Comparison of ENCODE assay signal across 2 cellular contexts in the genomic region with DNA sequence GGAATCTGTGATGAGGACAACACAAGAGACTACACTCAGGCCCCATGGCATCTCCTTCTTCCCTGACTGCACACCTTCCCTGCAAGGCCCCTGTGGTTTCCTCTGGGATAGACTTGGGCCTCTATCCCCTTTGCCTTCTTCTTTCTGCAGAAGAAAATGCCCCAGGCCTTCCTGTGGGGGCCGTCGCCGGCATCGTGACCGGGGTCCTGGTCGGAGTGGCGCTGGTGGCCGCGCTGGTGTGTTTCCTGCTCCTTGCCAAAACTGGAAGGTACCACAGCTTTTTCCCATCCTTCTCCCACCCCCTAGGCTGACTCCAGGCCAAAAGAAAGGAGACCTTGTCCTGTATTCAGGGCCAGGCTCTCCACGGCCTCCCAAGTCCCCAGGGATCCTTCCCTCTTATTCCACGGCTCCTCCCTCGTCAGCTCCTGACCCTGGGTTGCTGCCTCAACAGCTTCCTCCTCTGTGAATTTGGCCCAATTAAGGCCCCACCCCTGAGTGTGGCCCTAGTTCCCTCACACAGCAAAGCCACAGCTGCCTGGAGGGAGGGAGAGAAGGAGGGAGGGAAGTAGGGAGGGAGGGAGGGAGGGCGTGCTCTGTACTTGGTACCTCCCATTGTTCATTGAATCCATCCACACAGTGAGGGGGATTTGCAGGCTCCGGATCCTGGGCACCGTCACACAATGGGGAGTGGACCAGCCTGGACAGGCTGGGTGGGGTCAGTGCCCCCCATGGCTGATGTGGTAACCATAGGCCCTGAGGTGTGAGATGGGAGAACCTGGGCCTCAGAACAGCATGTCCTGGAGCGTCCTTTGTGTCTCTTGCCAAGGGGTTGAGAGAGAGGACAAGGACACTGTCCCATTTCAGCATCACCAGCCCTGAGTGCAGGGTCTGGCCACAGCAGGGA.
TF ChIP-seq lines count a peak whose summit lies in the region.

No MANE protein-coding gene starts in this region.

TF ChIP-seq in liver, 16 proteins besides CTCF, POLR2A, EP300 and RAD21:
- TF ChIP-seq SP1 (IDR thresholded peaks at IDR 0.05) (no peak), JUND (IDR thresholded peaks at IDR 0.05) (no peak), FOXA1 (IDR thresholded peaks at IDR 0.05) (no peak), RXRA (IDR thresholded peaks at IDR 0.05) (no peak), REST (IDR thresholded peaks at IDR 0.05) (no peak), EGR1 (IDR thresholded peaks at IDR 0.05; ENCODE audit: low read depth in 2 of 2) (no peak), HNF4A (conservative IDR thresholded peaks at IDR 0.05) (no peak), HNF4G (IDR thresholded peaks at IDR 0.05) (no peak), TAF1 (conservative IDR thresholded peaks at IDR 0.05) (no peak), FOXA2 (IDR thresholded peaks at IDR 0.05) (no peak), NR2F2 (IDR thresholded peaks at IDR 0.05) (no peak), YY1 (IDR thresholded peaks at IDR 0.05) (no peak), GABPA (IDR thresholded peaks at IDR 0.05 in 1 of 2, conservative IDR thresholded peaks at IDR 0.05 in 1 of 2) (no peak)
- TF ChIP-seq, protein P1, sequence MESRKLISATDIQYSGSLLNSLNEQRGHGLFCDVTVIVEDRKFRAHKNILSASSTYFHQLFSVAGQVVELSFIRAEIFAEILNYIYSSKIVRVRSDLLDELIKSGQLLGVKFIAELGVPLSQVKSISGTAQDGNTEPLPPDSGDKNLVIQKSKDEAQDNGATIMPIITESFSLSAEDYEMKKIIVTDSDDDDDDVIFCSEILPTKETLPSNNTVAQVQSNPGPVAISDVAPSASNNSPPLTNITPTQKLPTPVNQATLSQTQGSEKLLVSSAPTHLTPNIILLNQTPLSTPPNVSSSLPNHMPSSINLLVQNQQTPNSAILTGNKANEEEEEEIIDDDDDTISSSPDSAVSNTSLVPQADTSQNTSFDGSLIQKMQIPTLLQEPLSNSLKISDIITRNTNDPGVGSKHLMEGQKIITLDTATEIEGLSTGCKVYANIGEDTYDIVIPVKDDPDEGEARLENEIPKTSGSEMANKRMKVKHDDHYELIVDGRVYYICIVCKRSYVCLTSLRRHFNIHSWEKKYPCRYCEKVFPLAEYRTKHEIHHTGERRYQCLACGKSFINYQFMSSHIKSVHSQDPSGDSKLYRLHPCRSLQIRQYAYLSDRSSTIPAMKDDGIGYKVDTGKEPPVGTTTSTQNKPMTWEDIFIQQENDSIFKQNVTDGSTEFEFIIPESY (IDR thresholded peaks at IDR 0.05), result no peak
- TF ChIP-seq, protein P2, sequence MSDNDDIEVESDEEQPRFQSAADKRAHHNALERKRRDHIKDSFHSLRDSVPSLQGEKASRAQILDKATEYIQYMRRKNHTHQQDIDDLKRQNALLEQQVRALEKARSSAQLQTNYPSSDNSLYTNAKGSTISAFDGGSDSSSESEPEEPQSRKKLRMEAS (IDR thresholded peaks at IDR 0.05), result no peak
- TF ChIP-seq, protein P3, sequence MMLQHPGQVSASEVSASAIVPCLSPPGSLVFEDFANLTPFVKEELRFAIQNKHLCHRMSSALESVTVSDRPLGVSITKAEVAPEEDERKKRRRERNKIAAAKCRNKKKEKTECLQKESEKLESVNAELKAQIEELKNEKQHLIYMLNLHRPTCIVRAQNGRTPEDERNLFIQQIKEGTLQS (IDR thresholded peaks at IDR 0.05), result no peak

TF ChIP-seq in HepG2, 621 proteins besides CTCF, POLR2A, EP300 and RAD21:
- TF ChIP-seq ARNT2 (CRISPR knock-in tag; IDR thresholded peaks at IDR 0.05; ENCODE audit: low read depth) (no peak), ZC3H13 (CRISPR knock-in tag; IDR thresholded peaks at IDR 0.05) (no peak), ZBTB42 (CRISPR knock-in tag; IDR thresholded peaks at IDR 0.05) (no peak), GRHL1 (CRISPR knock-in tag; conservative IDR thresholded peaks at IDR 0.05) (no peak)
